In the genomic region with DNA sequence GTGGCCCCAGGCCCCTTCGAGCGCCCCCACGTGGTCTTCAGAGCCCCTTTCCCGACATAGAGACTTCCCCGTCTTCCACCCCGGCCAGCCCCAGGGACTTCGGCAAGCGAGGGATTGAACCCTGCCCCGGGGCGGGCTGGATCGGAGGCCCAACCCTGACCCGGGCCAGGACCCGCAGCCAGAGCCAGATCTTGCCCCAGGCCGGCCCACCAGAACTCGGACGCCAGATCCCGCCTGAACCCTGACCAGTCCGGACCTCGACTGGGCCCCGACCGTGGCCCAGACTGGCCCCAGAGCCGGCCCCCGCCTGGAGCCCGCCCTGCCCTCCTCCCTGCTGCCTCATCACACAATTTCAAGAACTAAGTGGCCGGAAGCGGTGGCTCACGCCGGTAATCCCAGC, we compare ENCODE assay signal across 31 cellular contexts. TPM values are rescaled to one million over a fixed set of nuclear protein-coding genes. Genes with fewer than 3 reads are reported as not detected.
"Had no signal": no experiment of that assay in that cellular context is flagged by ENCODE, and none has a peak within 500 bp of the region (broad histone marks: within the 10 kb centered on the region; RNA-seq: fewer than 3 reads in every experiment).

No MANE protein-coding gene starts in this region.

- DNase-seq: activated CD4-positive, alpha-beta memory T cell treated with anti-CD3 and anti-CD28 coated beads for 36 hours; activated CD4-positive, alpha-beta T cell treated with anti-CD3 and anti-CD28 coated beads for 36 hours; activated CD4-positive, alpha-beta T cell treated with anti-CD3 and anti-CD28 coated beads, Interleukin-2, amount 10 ng/mL, durations not matched to agents 24 days and 14 days; activated CD4-positive, CD25-positive, alpha-beta regulatory T cell; activated CD4-positive, CD25-positive, alpha-beta regulatory T cell treated with anti-CD3 and anti-CD28 coated beads, Interleukin-2, amount 50 U/mL, for 72 hours; activated CD8-positive, alpha-beta memory T cell treated with anti-CD3 and anti-CD28 coated beads, Interleukin-2, amount 10 ng/mL, durations not matched to agents 7 days and 5 days; activated CD8-positive, alpha-beta memory T cell treated with anti-CD3 and anti-CD28 coated beads, Interleukin-2, amount 50 U/mL, for 4 hours; activated CD8-positive, alpha-beta T cell treated with anti-CD3 and anti-CD28 coated beads, Interleukin-2, amount 10 ng/mL, durations not matched to agents 7 days and 5 days; activated effector memory CD4-positive, alpha-beta T cell treated with Interleukin-2 at 50 U/mL for 16 hours; activated naive CD4-positive, alpha-beta T cell; activated naive CD4-positive, alpha-beta T cell treated with anti-CD3 and anti-CD28 coated beads, Interleukin-2, amount 10 ng/mL, durations not matched to agents 7 days and 5 days; activated naive CD8-positive, alpha-beta T cell treated with anti-CD3 and anti-CD28 coated beads, Interleukin-2, amount 10 ng/mL, durations not matched to agents 7 days and 5 days; activated T-cell treated with anti-CD3 and anti-CD28 coated beads, Interleukin-2, amount 50 U/mL, for 1 hour; activated T-cell treated with anti-CD3 and anti-CD28 coated beads, Interleukin-2, amount 50 U/mL, for 72 hours; brain microvascular endothelial cell; dorsolateral prefrontal cortex; effector memory CD4-positive, alpha-beta T cell; endodermal cell; foreskin keratinocyte; gastrocnemius medialis had no signal

- H3K27me3 Mint-ChIP-seq: activated CD4-positive, alpha-beta memory T cell treated with anti-CD3 and anti-CD28 coated beads for 36 hours; activated CD4-positive, alpha-beta T cell treated with anti-CD3 and anti-CD28 coated beads for 36 hours; activated CD4-positive, alpha-beta T cell treated with anti-CD3 and anti-CD28 coated beads, Interleukin-2, amount 10 ng/mL, durations not matched to agents 24 days and 14 days; activated CD8-positive, alpha-beta memory T cell treated with anti-CD3 and anti-CD28 coated beads, Interleukin-2, amount 10 ng/mL, durations not matched to agents 7 days and 5 days; activated naive CD4-positive, alpha-beta T cell treated with anti-CD3 and anti-CD28 coated beads, Interleukin-2, amount 10 ng/mL, durations not matched to agents 7 days and 5 days; activated naive CD8-positive, alpha-beta T cell treated with anti-CD3 and anti-CD28 coated beads, Interleukin-2, amount 10 ng/mL, durations not matched to agents 7 days and 5 days; central memory CD8-positive, alpha-beta T cell had no signal

- H3K4me3 ChIP-seq: coronary artery, dorsolateral prefrontal cortex, esophagus muscularis mucosa, gastrocnemius medialis had no signal

- H3K27me3 ChIP-seq: brain microvascular endothelial cell had no signal

- H3K36me3 Mint-ChIP-seq: activated CD4-positive, alpha-beta memory T cell treated with anti-CD3 and anti-CD28 coated beads for 36 hours; activated CD8-positive, alpha-beta memory T cell treated with anti-CD3 and anti-CD28 coated beads, Interleukin-2, amount 10 ng/mL, durations not matched to agents 7 days and 5 days; activated naive CD4-positive, alpha-beta T cell treated with anti-CD3 and anti-CD28 coated beads, Interleukin-2, amount 10 ng/mL, durations not matched to agents 7 days and 5 days; activated naive CD4-positive, alpha-beta T cell treated with anti-CD3 and anti-CD28 coated beads, Interleukin-2, amount 50 U/mL, for 72 hours; activated naive CD8-positive, alpha-beta T cell treated with anti-CD3 and anti-CD28 coated beads, Interleukin-2, amount 10 ng/mL, durations not matched to agents 7 days and 5 days had no signal

- H3K36me3 ChIP-seq: brain microvascular endothelial cell, esophagus muscularis mucosa, gastrocnemius medialis had no signal

- H3K9me3 Mint-ChIP-seq: activated CD4-positive, alpha-beta T cell treated with anti-CD3 and anti-CD28 coated beads, Interleukin-2, amount 10 ng/mL, durations not matched to agents 24 days and 14 days; activated naive CD4-positive, alpha-beta T cell treated with anti-CD3 and anti-CD28 coated beads, Interleukin-2, amount 10 ng/mL, durations not matched to agents 7 days and 5 days; activated naive CD4-positive, alpha-beta T cell treated with anti-CD3 and anti-CD28 coated beads, Interleukin-2, amount 50 U/mL, for 72 hours; activated naive CD8-positive, alpha-beta T cell treated with anti-CD3 and anti-CD28 coated beads, Interleukin-2, amount 10 ng/mL, durations not matched to agents 7 days and 5 days; activated T-cell treated with anti-CD3 and anti-CD28 coated beads, Interleukin-2, amount 50 U/mL, for 72 hours; central memory CD8-positive, alpha-beta T cell had no signal

- H3K9me3 ChIP-seq: esophagus muscularis mucosa, gastrocnemius medialis had no signal

- H3K4me1 ChIP-seq: foreskin keratinocyte, gastrocnemius medialis had no signal

- H3K27ac ChIP-seq: brain microvascular endothelial cell, coronary artery, dorsolateral prefrontal cortex, esophagus muscularis mucosa, foreskin keratinocyte, gastrocnemius medialis had no signal

- ATAC-seq: activated CD4-positive, alpha-beta T cell treated with anti-CD3 and anti-CD28 coated beads for 36 hours; activated CD8-positive, alpha-beta memory T cell treated with anti-CD3 and anti-CD28 coated beads, Interleukin-2, amount 10 ng/mL, durations not matched to agents 7 days and 5 days; activated CD8-positive, alpha-beta T cell treated with anti-CD3 and anti-CD28 coated beads, Interleukin-2, amount 10 ng/mL, durations not matched to agents 7 days and 5 days; activated naive CD4-positive, alpha-beta T cell treated with anti-CD3 and anti-CD28 coated beads, Interleukin-2, amount 50 U/mL, for 72 hours; foreskin keratinocyte; gastrocnemius medialis had no signal

- H3K4me3 Mint-ChIP-seq: activated CD4-positive, alpha-beta memory T cell treated with anti-CD3 and anti-CD28 coated beads for 36 hours; activated CD4-positive, alpha-beta T cell treated with anti-CD3 and anti-CD28 coated beads for 36 hours; activated CD4-positive, alpha-beta T cell treated with anti-CD3 and anti-CD28 coated beads, Interleukin-2, amount 10 ng/mL, durations not matched to agents 24 days and 14 days; activated CD8-positive, alpha-beta memory T cell treated with anti-CD3 and anti-CD28 coated beads, Interleukin-2, amount 10 ng/mL, durations not matched to agents 7 days and 5 days; activated CD8-positive, alpha-beta T cell treated with anti-CD3 and anti-CD28 coated beads, Interleukin-2, amount 10 ng/mL, durations not matched to agents 7 days and 5 days; activated naive CD4-positive, alpha-beta T cell treated with anti-CD3 and anti-CD28 coated beads, Interleukin-2, amount 10 ng/mL, durations not matched to agents 7 days and 5 days; activated naive CD8-positive, alpha-beta T cell treated with anti-CD3 and anti-CD28 coated beads, Interleukin-2, amount 10 ng/mL, durations not matched to agents 7 days and 5 days; activated T-cell treated with anti-CD3 and anti-CD28 coated beads, Interleukin-2, amount 50 U/mL, for 72 hours; central memory CD8-positive, alpha-beta T cell; dendritic cell treated with granulocyte-macrophage colony-stimulating factor and Interleukin-4, amounts not matched to agents 40 ng/mL and 50 ng/mL, for 4 days; endodermal cell had no signal

- H3K4me1 Mint-ChIP-seq: activated CD4-positive, alpha-beta T cell treated with anti-CD3 and anti-CD28 coated beads for 36 hours; activated CD4-positive, alpha-beta T cell treated with anti-CD3 and anti-CD28 coated beads, Interleukin-2, amount 10 ng/mL, durations not matched to agents 24 days and 14 days; activated CD8-positive, alpha-beta memory T cell treated with anti-CD3 and anti-CD28 coated beads, Interleukin-2, amount 10 ng/mL, durations not matched to agents 7 days and 5 days; activated naive CD4-positive, alpha-beta T cell treated with anti-CD3 and anti-CD28 coated beads, Interleukin-2, amount 10 ng/mL, durations not matched to agents 7 days and 5 days; activated naive CD8-positive, alpha-beta T cell treated with anti-CD3 and anti-CD28 coated beads, Interleukin-2, amount 10 ng/mL, durations not matched to agents 7 days and 5 days; central memory CD8-positive, alpha-beta T cell; endodermal cell had no signal

- H3K27ac Mint-ChIP-seq: activated CD4-positive, alpha-beta memory T cell treated with anti-CD3 and anti-CD28 coated beads for 36 hours; activated CD4-positive, alpha-beta T cell treated with anti-CD3 and anti-CD28 coated beads for 36 hours; activated CD4-positive, alpha-beta T cell treated with anti-CD3 and anti-CD28 coated beads, Interleukin-2, amount 10 ng/mL, durations not matched to agents 24 days and 14 days; activated CD8-positive, alpha-beta memory T cell treated with anti-CD3 and anti-CD28 coated beads, Interleukin-2, amount 10 ng/mL, durations not matched to agents 7 days and 5 days; activated CD8-positive, alpha-beta T cell treated with anti-CD3 and anti-CD28 coated beads, Interleukin-2, amount 10 ng/mL, durations not matched to agents 7 days and 5 days; activated naive CD4-positive, alpha-beta T cell treated with anti-CD3 and anti-CD28 coated beads, Interleukin-2, amount 10 ng/mL, durations not matched to agents 7 days and 5 days; activated naive CD4-positive, alpha-beta T cell treated with anti-CD3 and anti-CD28 coated beads, Interleukin-2, amount 50 U/mL, for 72 hours; activated naive CD8-positive, alpha-beta T cell treated with anti-CD3 and anti-CD28 coated beads, Interleukin-2, amount 10 ng/mL, durations not matched to agents 7 days and 5 days; activated T-cell treated with anti-CD3 and anti-CD28 coated beads, Interleukin-2, amount 50 U/mL, for 72 hours; dendritic cell treated with granulocyte-macrophage colony-stimulating factor and Interleukin-4, amounts not matched to agents 40 ng/mL and 50 ng/mL, for 4 days; endodermal cell had no signal

RNA-seq across cellular contexts. Expression of a gene that starts 0.3 kb away (rescaled TPM):
- total RNA-seq: activated CD4-positive, alpha-beta T cell treated with anti-CD3 and anti-CD28 coated beads, Interleukin-2, amount 10 ng/mL, durations not matched to agents 24 days and 14 days; activated CD8-positive, alpha-beta memory T cell treated with anti-CD3 and anti-CD28 coated beads for 36 hours; activated CD8-positive, alpha-beta memory T cell treated with anti-CD3 and anti-CD28 coated beads, Interleukin-2, amount 10 ng/mL, durations not matched to agents 7 days and 5 days; activated CD8-positive, alpha-beta T cell treated with anti-CD3 and anti-CD28 coated beads, Interleukin-2, amount 10 ng/mL, durations not matched to agents 7 days and 5 days; activated naive CD8-positive, alpha-beta T cell treated with anti-CD3 and anti-CD28 coated beads, Interleukin-2, amount 10 ng/mL, durations not matched to agents 7 days and 5 days; astrocyte; bronchial epithelial cell; cardiac septum; cerebellum; endodermal cell; epithelial cell of proximal tubule; foreskin keratinocyte; gastrocnemius medialis had no signal
- polyA plus RNA-seq: foreskin keratinocyte had no signal
